15 cellular contexts compared by ENCODE assay signal in genomic region chr17:836154-836553, GRCh38. TPM values are rescaled to one million over a fixed set of nuclear protein-coding genes. Genes with fewer than 3 reads are reported as not detected.
A peak's percentile ranks its signal among the peaks of the same experiment; 100 is the strongest.
DNase-seq lines count a peak whose midpoint lies in the region; ATAC-seq and TF ChIP-seq lines count a peak whose summit lies in the region.
"Had no signal": no experiment of that assay in that cellular context is flagged by ENCODE, and none has a peak within 500 bp of the region (broad histone marks: within the 10 kb centered on the region; RNA-seq: fewer than 3 reads in every experiment).

No MANE protein-coding gene starts in this region.

- peaks cover 4% of the 10 kb centered on the region; the same call in 1 of the 2 replicates for H3K9me1 ChIP-seq in IMR-90 (ENCODE audit: insufficient read depth, low read length)

- H3K23ac ChIP-seq in IMR-90 (ENCODE audit: low read depth, low read length), result no peak overlapping the region

- 100% methylated on average over 1 of the region's 9 CpGs; no CpG with 5 or more reads in 1 of the 2 experiments for WGBS in IMR-90 (ENCODE audit: extremely low coverage in 2 of 2, insufficient read length in 1 of 2), 2 experiments
- 73 to 74% methylated on average over 9 of the region's 9 CpGs for WGBS in esophagus, 2 donors

- no peak overlapping the region for H4K8ac ChIP-seq in IMR-90 (ENCODE audit: low read depth in 2 of 2, low read length in 2 of 2)

- POLR2A ChIA-PET in IMR-90 (lab: Charles Lee; ENCODE audit: unreplicated experiment), result no interaction called here

- H3K9ac ChIP-seq in IMR-90 (ENCODE audit: low read depth, low read length), result no peak overlapping the region

- no peak overlapping the region for H3K4ac ChIP-seq in IMR-90 (ENCODE audit: low read depth, low read length)

- DNase-seq in AG20443 (ENCODE audit: low spot score), result peak; percentile 75
- DNase-seq in IMR-90, result no peak
- no peak for DNase-seq in DMS79 treated with DMSO at 0.1 percent for 48 hours (lab: John Stamatoyannopoulos, UW)
- no peak for DNase-seq in HT-29 (ENCODE audit: low spot score)
- DNase-seq: activated CD8-positive, alpha-beta memory T cell treated with anti-CD3 and anti-CD28 coated beads, Interleukin-2, amount 10 ng/mL, durations not matched to agents 7 days and 5 days; activated naive CD8-positive, alpha-beta T cell treated with anti-CD3 and anti-CD28 coated beads for 36 hours; CD4-positive, CD25-positive, alpha-beta regulatory T cell; effector memory CD8-positive, alpha-beta T cell; MM.1S; naive thymus-derived CD8-positive, alpha-beta T cell had no signal

- peaks cover 12 to 40% of the 10 kb centered on the region in 2 experiments; a peak in 3 of 4 replicates for H3K79me1 ChIP-seq in IMR-90 (ENCODE audit: low read depth in 1 of 2, low read length in 2 of 2)

- dilution Hi-C loops in IMR-90 (cut with HindIII; ENCODE audit: low sequenced_read_pairs, unreplicated experiment), result no loop called here

- H2BK15ac ChIP-seq in IMR-90 (ENCODE audit: low read depth, low read length), result peak overlapping the region; percentile 17; the same call in 1 of the 3 replicates

- no peak for ATAC-seq in IMR-90 (ENCODE audit: low read depth)
- no peak for ATAC-seq in HG03175 (IDR thresholded peaks at IDR 0.05; ENCODE audit: unreplicated experiment)
- ATAC-seq in HG03025 (IDR thresholded peaks at IDR 0.05; ENCODE audit: low FRiP score, unreplicated experiment), result no peak
- ATAC-seq: activated CD8-positive, alpha-beta memory T cell treated with anti-CD3 and anti-CD28 coated beads, Interleukin-2, amount 10 ng/mL, durations not matched to agents 7 days and 5 days; effector memory CD8-positive, alpha-beta T cell; naive thymus-derived CD8-positive, alpha-beta T cell; Panc1 had no signal

- no peaks in the 10 kb centered on the region for H3K9me3 ChIP-seq in IMR-90 (ENCODE audit: control insufficient read depth, insufficient read depth, low read length)
- no peaks in the 10 kb centered on the region for H3K9me3 ChIP-seq in esophagus (ENCODE audit: control insufficient read depth in 2 of 2, insufficient read depth in 1 of 2, low read depth in 1 of 2, low read length in 1 of 2)

- H3K14ac ChIP-seq in IMR-90 (replicated peaks; ENCODE audit: low read depth, low read length), result no peak overlapping the region; the same call in 1 of the 2 replicates

- H4K5ac ChIP-seq in IMR-90 (ENCODE audit: low read depth, low read length), result no peak overlapping the region

- in situ Hi-C loops in IMR-90 (cut with MboI; ENCODE audit: low sequenced_read_pairs), result no loop called here

- no peak for TF ChIP-seq CTCF in IMR-90 (conservative IDR thresholded peaks at IDR 0.05; ENCODE audit: low read depth, low read length)
- no peak for TF ChIP-seq CTCF in nephron (IDR thresholded peaks at IDR 0.05; ENCODE audit: unreplicated experiment in 3 of 3)

- intact Hi-C loops in IMR-90 (cut with micrococcal nuclease), result no loop called here

- H3K36me3 ChIP-seq in IMR-90 (ENCODE audit: control insufficient read depth, insufficient read depth, low read length) (peaks cover 10% of the 10 kb centered on the region; the same call in 1 of the 2 replicates), esophagus (ENCODE audit: control insufficient read depth in 2 of 2, insufficient read depth in 2 of 2, low read length in 1 of 2) (no peaks in the 10 kb centered on the region)

- BruUV-seq in IMR-90 (replicated peaks; lab: Mats Ljungman, UMichigan), result no TSS peak

- peak overlapping the region; percentile 67 to 80 (median 80) for H3K27ac Mint-ChIP-seq in nephron
- H3K27ac Mint-ChIP-seq: activated CD8-positive, alpha-beta memory T cell treated with anti-CD3 and anti-CD28 coated beads, Interleukin-2, amount 10 ng/mL, durations not matched to agents 7 days and 5 days; activated naive CD8-positive, alpha-beta T cell treated with anti-CD3 and anti-CD28 coated beads for 36 hours; CD4-positive, CD25-positive, alpha-beta regulatory T cell; effector memory CD8-positive, alpha-beta T cell; naive thymus-derived CD8-positive, alpha-beta T cell had no signal

- H2BK120ac ChIP-seq in IMR-90 (ENCODE audit: low read depth, low read length), result 0 out of 2 replicates have a peak overlapping the region, but pooled peaks have one; percentile 4

- H2AK9ac ChIP-seq in IMR-90 (replicated peaks; ENCODE audit: low read depth, low read length, poor library complexity), result peak overlapping the region; percentile 65

- H3K56ac ChIP-seq in IMR-90 (ENCODE audit: extremely low read depth, insufficient read depth, low read length), result no peak overlapping the region

- H3K27me3 ChIP-seq in IMR-90 (ENCODE audit: control insufficient read depth, insufficient read depth, low read length) (no peaks in the 10 kb centered on the region), esophagus (ENCODE audit: control insufficient read depth in 1 of 2, insufficient read depth in 2 of 2, low read length in 2 of 2) (no peaks in the 10 kb centered on the region)

- CTCF ChIA-PET in IMR-90 (lab: Yijun Ruan, JAX), result no interaction called here

- peak overlapping the region in 1 of 3 experiments; percentile 37 for H3K4me3 Mint-ChIP-seq in nephron
- H3K4me3 Mint-ChIP-seq: activated CD8-positive, alpha-beta memory T cell treated with anti-CD3 and anti-CD28 coated beads, Interleukin-2, amount 10 ng/mL, durations not matched to agents 7 days and 5 days; activated naive CD8-positive, alpha-beta T cell treated with anti-CD3 and anti-CD28 coated beads for 36 hours; CD4-positive, CD25-positive, alpha-beta regulatory T cell; effector memory CD8-positive, alpha-beta T cell; naive thymus-derived CD8-positive, alpha-beta T cell had no signal

- no peak for TF ChIP-seq POLR2A in IMR-90 (IDR thresholded peaks at IDR 0.05; ENCODE audit: low read depth, low read length)

- peaks cover 23% of the 10 kb centered on the region for H3K4me1 Mint-ChIP-seq in nephron
- H3K4me1 Mint-ChIP-seq: activated CD8-positive, alpha-beta memory T cell treated with anti-CD3 and anti-CD28 coated beads, Interleukin-2, amount 10 ng/mL, durations not matched to agents 7 days and 5 days; activated naive CD8-positive, alpha-beta T cell treated with anti-CD3 and anti-CD28 coated beads for 36 hours; CD4-positive, CD25-positive, alpha-beta regulatory T cell; naive thymus-derived CD8-positive, alpha-beta T cell had no signal

- no peak overlapping the region for H4K91ac ChIP-seq in IMR-90 (ENCODE audit: insufficient read depth, low read depth, low read length)

- no peak overlapping the region for H3K18ac ChIP-seq in IMR-90 (ENCODE audit: low read depth, low read length)

- H2BK5ac ChIP-seq in IMR-90 (ENCODE audit: low read depth, low read length, poor library complexity, severe bottlenecking), result no peak overlapping the region

- TF ChIP-seq RAD21 in IMR-90 (IDR thresholded peaks at IDR 0.05; ENCODE audit: low read length), result no peak

- H3K9me3 Mint-ChIP-seq in nephron, result peaks cover 11% of the 10 kb centered on the region
- H3K9me3 Mint-ChIP-seq: activated naive CD8-positive, alpha-beta T cell treated with anti-CD3 and anti-CD28 coated beads for 36 hours; effector memory CD8-positive, alpha-beta T cell had no signal

- H3K4me3 ChIP-seq in IMR-90 (ENCODE audit: insufficient read depth, low read depth, low read length) (no peak overlapping the region), esophagus (ENCODE audit: low read depth in 1 of 2, low read length in 2 of 2) (no peak overlapping the region)

- peaks cover 63% of the 10 kb centered on the region for H4K20me1 ChIP-seq in IMR-90 (ENCODE audit: insufficient read depth, low read length)

- H3K27ac ChIP-seq in IMR-90 (ENCODE audit: insufficient read depth, low read length) (no peak overlapping the region; the same call in 1 of the 2 replicates), esophagus (ENCODE audit: low read depth in 2 of 2, low read length in 1 of 2) (peak overlapping the region; percentile 6 to 52)

- peak overlapping the region; percentile 78; the same call in 1 of the 2 replicates for H2AK5ac ChIP-seq in IMR-90 (ENCODE audit: low read depth, low read length)

- peaks cover 2% of the 10 kb centered on the region; the same call in 1 of the 2 replicates for H3K4me1 ChIP-seq in IMR-90 (ENCODE audit: control insufficient read depth, insufficient read depth, low read length)
- peaks cover 0 to 2% of the 10 kb centered on the region in 2 donors for H3K4me1 ChIP-seq in esophagus (ENCODE audit: control insufficient read depth in 2 of 2, insufficient read depth in 2 of 2, low read length in 1 of 2)

- no peak overlapping the region for H2BK20ac ChIP-seq in IMR-90 (ENCODE audit: low read depth, low read length)

- H3K36me3 Mint-ChIP-seq in nephron (ENCODE audit: low read depth), result peaks cover 21% of the 10 kb centered on the region
- H3K36me3 Mint-ChIP-seq: activated CD8-positive, alpha-beta memory T cell treated with anti-CD3 and anti-CD28 coated beads, Interleukin-2, amount 10 ng/mL, durations not matched to agents 7 days and 5 days; activated naive CD8-positive, alpha-beta T cell treated with anti-CD3 and anti-CD28 coated beads for 36 hours; CD4-positive, CD25-positive, alpha-beta regulatory T cell; naive thymus-derived CD8-positive, alpha-beta T cell had no signal

- peaks cover 6% of the 10 kb centered on the region for H3K27me3 Mint-ChIP-seq in nephron (ENCODE audit: low read depth)
- H3K27me3 Mint-ChIP-seq: activated CD8-positive, alpha-beta memory T cell treated with anti-CD3 and anti-CD28 coated beads, Interleukin-2, amount 10 ng/mL, durations not matched to agents 7 days and 5 days; activated naive CD8-positive, alpha-beta T cell treated with anti-CD3 and anti-CD28 coated beads for 36 hours; CD4-positive, CD25-positive, alpha-beta regulatory T cell had no signal

- no peak overlapping the region for H3K4me2 ChIP-seq in IMR-90 (ENCODE audit: low read depth, low read length)

- no peak overlapping the region for H2AFZ ChIP-seq in IMR-90 (replicated peaks; ENCODE audit: low read length, poor library complexity)

RNA-seq across cellular contexts. Expression of gene MRM3, which starts 54.0 kb away (rescaled TPM):
- 15.2 and 16.1 TPM in 2 replicates for total RNA-seq in IMR-90 (2012; rRNA removed)
- polyA plus RNA-seq in IMR-90 (2012; rRNA removed), result 8.9 and 9.0 TPM in 2 replicates
- 8.3 and 10.0 TPM in 2 replicates for polyA plus RNA-seq in IMR-90 (2012; cell fraction: cytosol; rRNA removed)
- 5.4 and 7.5 TPM in 2 replicates for polyA plus RNA-seq in IMR-90 (2012; cell fraction: nucleus; rRNA removed; ENCODE audit: low replicate concordance)
- polyA plus RNA-seq in esophagus, result 10 to 100 TPM in 1 of 2 donors, 1 to 10 TPM in 1; 7.6 to 14.6 TPM
- 22.3 and 26.0 TPM in 2 replicates for total RNA-seq in HT-29 (2014; rRNA removed; shearing (Covaris generic))

RNA-seq across cellular contexts. Expression of gene GLOD4, which starts 54.1 kb away (rescaled TPM):
- 26.3 and 41.1 TPM in 2 replicates for total RNA-seq in IMR-90 (2012; rRNA removed)
- polyA plus RNA-seq in IMR-90 (2012; rRNA removed) (26.5 and 36.7 TPM in 2 replicates), esophagus (10 to 100 TPM; 20.8 to 34.3 TPM)
- 7.9 and 19.3 TPM in 2 replicates for polyA plus RNA-seq in IMR-90 (2012; cell fraction: cytosol; rRNA removed)
- polyA plus RNA-seq in IMR-90 (2012; cell fraction: nucleus; rRNA removed; ENCODE audit: low replicate concordance), result 10.6 and 51.9 TPM in 2 replicates
- 22.8 and 30.5 TPM in 2 replicates for total RNA-seq in HT-29 (2014; rRNA removed; shearing (Covaris generic))
